Comparison of ENCODE assay signal across 8 cellular contexts in the genomic region with DNA sequence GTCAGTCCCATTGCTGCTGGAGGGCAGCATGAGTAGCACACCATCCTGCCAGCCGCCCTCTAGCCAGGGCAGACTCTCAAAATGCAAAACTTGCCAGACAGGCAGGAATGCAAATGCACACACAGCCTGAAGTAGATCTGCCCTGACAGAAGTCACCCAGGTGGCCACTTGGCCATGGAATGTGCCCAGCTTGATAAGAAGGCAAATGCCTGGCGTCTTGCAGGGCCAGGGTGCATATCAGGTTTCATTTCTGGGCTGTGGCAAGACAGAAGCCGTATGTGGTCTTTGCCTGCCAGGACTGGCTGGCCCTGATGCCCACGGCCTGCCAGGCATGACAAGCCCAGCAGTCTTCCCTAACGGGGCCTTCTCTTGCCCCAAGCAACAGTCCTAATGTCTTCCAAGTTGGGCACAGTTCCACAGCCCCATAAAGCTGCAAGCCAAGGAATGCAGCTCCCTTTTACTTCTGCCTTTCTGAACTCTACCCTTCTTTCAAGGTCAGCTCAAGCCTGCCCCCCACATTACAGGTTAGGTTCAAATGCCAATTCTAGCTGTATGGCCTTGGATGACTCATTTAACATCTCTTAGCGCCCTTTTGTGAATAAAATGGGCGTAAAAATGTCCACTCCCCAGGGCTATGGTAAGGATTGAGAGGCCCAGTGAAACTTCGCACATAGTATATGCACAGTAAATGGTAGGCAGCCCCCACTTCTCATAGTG. TPM values are rescaled to one million over a fixed set of nuclear protein-coding genes. Genes with fewer than 3 reads are reported as not detected.
DNase-seq lines count a peak whose midpoint lies in the region; ATAC-seq, FAIRE-seq and TF ChIP-seq lines count a peak whose summit lies in the region.
"Had no signal": no experiment of that assay in that cellular context is flagged by ENCODE, and none has a peak within 500 bp of the region (broad histone marks: within the 10 kb centered on the region; RNA-seq: fewer than 3 reads in every experiment).

No MANE protein-coding gene starts in this region.

- H3K27ac ChIP-seq in heart right ventricle = peak overlapping the region in 5 of 10 donors; percentile 9 to 57 (median 28)
- H3K27ac ChIP-seq in rectal smooth muscle tissue (ENCODE audit: low read depth, low read length) = peak overlapping the region; percentile 63

- peak; percentile 21 for FAIRE-seq in GM12892 (lab: Jason Lieb, UNC)

- H3K4me1 ChIP-seq in heart right ventricle (peaks cover 0 to 33% (median 18%) of the 10 kb centered on the region in 9 donors), rectal smooth muscle tissue (ENCODE audit: control insufficient read depth, insufficient read depth, low read length) (peaks cover 20% of the 10 kb centered on the region)

- H3K9ac ChIP-seq in rectal smooth muscle tissue (ENCODE audit: low read length) = no peak overlapping the region

- 49 to 58% methylated on average over 8 of the region's 8 CpGs for WGBS in heart right ventricle, 2 donors

- in situ Hi-C loops in ACHN (cut with HindIII; ENCODE audit: low pct_ligation_motif_present, low pct_unique_long_range_greater_than_20kb, low sequenced_read_pairs) = no loop called here

- no peak for TF ChIP-seq POLR2A in GM12892 (IDR thresholded peaks at IDR 0.05; ENCODE audit: low read depth, low read length)

- intact Hi-C loops in heart right ventricle (cut with DNase I) = no loop called here

- H3K27me3 ChIP-seq in heart right ventricle (no peaks in the 10 kb centered on the region), rectal smooth muscle tissue (ENCODE audit: control insufficient read depth, insufficient read depth, low read length) (no peaks in the 10 kb centered on the region)

- DNase-seq in GM12892 (ENCODE audit: insufficient read length) = no peak
- peak; percentile 17 for DNase-seq in NCI-H510A (lab: John Stamatoyannopoulos, UW)
- peak; percentile 44 to 53 for DNase-seq in heart right ventricle
- no peak for DNase-seq in stimulated activated naive CD4-positive, alpha-beta T cell (lab: John Stamatoyannopoulos, UW)
- no peak for DNase-seq in AML-193 (lab: John Stamatoyannopoulos, UW)
- DNase-seq in ACHN = no peak

- H3K36me3 ChIP-seq in heart right ventricle = no peaks in the 10 kb centered on the region
- no peaks in the 10 kb centered on the region for H3K36me3 ChIP-seq in rectal smooth muscle tissue (ENCODE audit: control insufficient read depth, insufficient read depth, low read length)

- H3K4me3 ChIP-seq in heart right ventricle = no peak overlapping the region
- no peak overlapping the region for H3K4me3 ChIP-seq in rectal smooth muscle tissue (ENCODE audit: low read length)

- ATAC-seq in heart right ventricle = peak; percentile 49 to 86 (median 80)
- ATAC-seq: sciatic nerve had no signal

- no peak for TF ChIP-seq CTCF in heart right ventricle (IDR thresholded peaks at IDR 0.05)

- H3K9me3 ChIP-seq in heart right ventricle = no peaks in the 10 kb centered on the region

RNA-seq across cellular contexts. Expression of a gene that starts 29.7 kb away (rescaled TPM):
- polyA plus RNA-seq in GM12892 (2012; ENCODE audit: missing spikeins) = 0.93 TPM
- under 1 TPM in 6 of 10 donors, not detected in 4; 0.18 to 0.45 (median 0.34) TPM for total RNA-seq in heart right ventricle
- 1 to 10 TPM in 1 of 2 donors, under 1 TPM in 1; 0.35 to 2.0 TPM for polyA plus RNA-seq in heart right ventricle

RNA-seq across cellular contexts. Expression of a gene that starts 51.0 kb away (rescaled TPM):
- polyA plus RNA-seq in GM12892 (2012; ENCODE audit: missing spikeins) = 151 TPM
- 1 to 10 TPM in 2 of 10 donors, under 1 TPM in 5, not detected in 3; 0.07 to 1.8 (median 0.11) TPM for total RNA-seq in heart right ventricle
- under 1 TPM; 0.15 to 0.30 TPM for polyA plus RNA-seq in heart right ventricle

Comparison
In these comparisons a context has a peak if more than half of its experiments do, and no peak if none do; other contexts are left out.
1. DNase-seq: peak in NCI-H510A (single experiment) and heart right ventricle (2 of 2); none in GM12892 (single experiment), stimulated activated naive CD4-positive, alpha-beta T cell (0 of 6), AML-193 (0 of 2) and ACHN (single experiment).